Comparison of ENCODE assay signal across 8 cellular contexts in genomic region chr4:42371306-42372063, GRCh38. TPM values are rescaled to one million over a fixed set of nuclear protein-coding genes. Genes with fewer than 3 reads are reported as not detected.
DNase-seq lines count a peak whose midpoint lies in the region; ATAC-seq, FAIRE-seq and TF ChIP-seq lines count a peak whose summit lies in the region.

No MANE protein-coding gene starts in this region.

- TF ChIP-seq POLR2A in GM12892 (IDR thresholded peaks at IDR 0.05; ENCODE audit: low read depth, low read length) = no peak

- H3K36me3 ChIP-seq in effector memory CD4-positive, alpha-beta T cell (ENCODE audit: control insufficient read depth, insufficient read depth, low read length) = no peaks in the 10 kb centered on the region

- ATAC-seq in Right ventricle myocardium superior (ENCODE audit: poor library complexity) = peak; percentile 61

- no peaks in the 10 kb centered on the region for H3K4me1 ChIP-seq in effector memory CD4-positive, alpha-beta T cell (ENCODE audit: control insufficient read depth, insufficient read depth, low read length, poor library complexity, severe bottlenecking)

- H3K27me3 ChIP-seq in AG04450 (ENCODE audit: control insufficient read depth, insufficient read depth, low read length) = no peaks in the 10 kb centered on the region
- H3K27me3 ChIP-seq in effector memory CD4-positive, alpha-beta T cell (replicated peaks; ENCODE audit: control insufficient read depth, insufficient read depth, low read length, poor library complexity, severe bottlenecking) = no peaks in the 10 kb centered on the region

- peak; percentile 24 for DNase-seq in AG04450 (ENCODE audit: low read depth, low spot score)
- DNase-seq in GM12892 (ENCODE audit: insufficient read length) = no peak
- peak; percentile 49 for DNase-seq in HTR-8/SVneo (ENCODE audit: insufficient read length, low spot score)
- no peak for DNase-seq in Right ventricle myocardium superior
- peak; percentile 31 for DNase-seq in stromal cell of bone marrow (ENCODE audit: low read depth)
- no peak for DNase-seq in stimulated activated CD4-positive, alpha-beta T cell treated with anti-CD3 and anti-CD28 coated beads, Interleukin-15, amount 100 ng/mL, for 24 hours
- DNase-seq in effector memory CD4-positive, alpha-beta T cell = no peak

- peak; percentile 64 for TF ChIP-seq CTCF in AG04450 (IDR thresholded peaks at IDR 0.05; ENCODE audit: low read depth, low read length)

- POLR2A ChIA-PET in AG04450 (lab: Yijun Ruan, JAX) = no interaction called here

- CTCF ChIA-PET in AG04450 (lab: Charles Lee) = interaction anchor here (0.6 to 7.1 kb wide), 38 partner anchors 9 to 1653 kb away, joined by 3 to 225 read pairs (median 4); no protein-coding TSS in a partner anchor

- H3K9me3 ChIP-seq in AG04450 (ENCODE audit: control insufficient read depth, insufficient read depth, low read length) = peaks cover 4% of the 10 kb centered on the region; the same call in 1 of the 2 replicates
- no peaks in the 10 kb centered on the region for H3K9me3 ChIP-seq in effector memory CD4-positive, alpha-beta T cell (ENCODE audit: control insufficient read depth, low read length)

- intact Hi-C loops in Right ventricle myocardium superior (cut with DNase I) = loop anchor here (5.0 kb wide), 1 partner anchor 151 kb away; no protein-coding TSS in a partner anchor

- FAIRE-seq in GM12892 (lab: Jason Lieb, UNC) (peak; percentile 33), HTR-8/SVneo (lab: Jason Lieb, UNC) (no peak), TTC549 (lab: Jason Lieb, UNC) (peak; percentile 28)

- no peak overlapping the region for H3K4me3 ChIP-seq in AG04450 (ENCODE audit: low read depth, low read length)
- no peak overlapping the region for H3K4me3 ChIP-seq in effector memory CD4-positive, alpha-beta T cell (ENCODE audit: insufficient read depth, low read depth, low read length, poor library complexity, severe bottlenecking)

- H3K27ac ChIP-seq in AG04450 (ENCODE audit: low read depth, low read length) = no peak overlapping the region
- H3K27ac ChIP-seq in effector memory CD4-positive, alpha-beta T cell (ENCODE audit: insufficient read depth, low read length, poor library complexity, severe bottlenecking) = no peak overlapping the region

RNA-seq across cellular contexts. Expression of gene SHISA3, which starts 25.8 kb away (rescaled TPM):
- polyA plus RNA-seq in AG04450 (2011; rRNA removed) = 0.78 and 1.3 TPM in 2 replicates
- 0.28 and 0.39 TPM in 2 replicates for polyA minus RNA-seq in AG04450 (2011; rRNA and poly(A)+ RNA removed)
- polyA plus RNA-seq in GM12892 (2012; ENCODE audit: missing spikeins) = 4.2 TPM
- total RNA-seq in Right ventricle myocardium superior = 6.7 TPM

Comparison
In these comparisons a context has a peak if more than half of its experiments do, and no peak if none do; other contexts are left out.
1. DNase-seq: peak in AG04450 (single experiment), HTR-8/SVneo (single experiment) and stromal cell of bone marrow (single experiment); none in GM12892 (single experiment), Right ventricle myocardium superior (single experiment), stimulated activated CD4-positive, alpha-beta T cell treated with anti-CD3 and anti-CD28 coated beads, Interleukin-15, amount 100 ng/mL, for 24 hours (single experiment) and effector memory CD4-positive, alpha-beta T cell (0 of 3).